14 cellular contexts compared by ENCODE assay signal in genomic region chr1:169163059-169163458, GRCh38. TPM values are rescaled to one million over a fixed set of nuclear protein-coding genes. Genes with fewer than 3 reads are reported as not detected.
DNase-seq lines count a peak whose midpoint lies in the region; ATAC-seq and TF ChIP-seq lines count a peak whose summit lies in the region.
"Had no signal": no experiment of that assay in that cellular context is flagged by ENCODE, and none has a peak within 500 bp of the region (broad histone marks: within the 10 kb centered on the region; RNA-seq: fewer than 3 reads in every experiment).

No MANE protein-coding gene starts in this region.

- H3K27ac ChIP-seq in OCI-LY3 (ENCODE audit: low read length) (peak overlapping the region; percentile 87), foreskin keratinocyte (no peak overlapping the region)
- H3K27ac ChIP-seq: PC-9, vagina had no signal

- H3K27me3 ChIP-seq in OCI-LY3 (ENCODE audit: low read depth, low read length) (no peaks in the 10 kb centered on the region), foreskin keratinocyte (no peaks in the 10 kb centered on the region)
- H3K27me3 ChIP-seq: vagina had no signal

- H3K36me3 Mint-ChIP-seq in naive thymus-derived CD8-positive, alpha-beta T cell: peaks cover 0 to 11% (median 6%) of the 10 kb centered on the region in 3 donors

- H3K4me3 ChIP-seq in OCI-LY3 (ENCODE audit: low read length): peak overlapping the region; percentile 58
- H3K4me3 ChIP-seq: PC-9, vagina had no signal

- no peaks in the 10 kb centered on the region for H3K36me3 ChIP-seq in OCI-LY3 (replicated peaks; ENCODE audit: low read depth, low read length)
- H3K36me3 ChIP-seq: vagina had no signal

- no peak overlapping the region for H2AFZ ChIP-seq in OCI-LY3 (ENCODE audit: low read depth, low read length)
- H2AFZ ChIP-seq: PC-9 had no signal

- peak overlapping the region; percentile 52 for H3K9ac ChIP-seq in OCI-LY3 (ENCODE audit: low read length)

- ATAC-seq in GM19351 (IDR thresholded peaks at IDR 0.05; ENCODE audit: unreplicated experiment): peak; percentile 47
- peak; percentile 79 for ATAC-seq in foreskin keratinocyte
- ATAC-seq in HG02938 (IDR thresholded peaks at IDR 0.05; ENCODE audit: unreplicated experiment): no peak
- ATAC-seq in naive thymus-derived CD8-positive, alpha-beta T cell: no peak

- H3K4me1 Mint-ChIP-seq in naive thymus-derived CD8-positive, alpha-beta T cell: no peaks in the 10 kb centered on the region

- peak overlapping the region; percentile 79 for H3K4me2 ChIP-seq in OCI-LY3 (ENCODE audit: low read length)
- H3K4me2 ChIP-seq: PC-9 had no signal

- H3K9me3 Mint-ChIP-seq in naive thymus-derived CD8-positive, alpha-beta T cell: no peaks in the 10 kb centered on the region
- H3K9me3 Mint-ChIP-seq: dendritic cell treated with granulocyte-macrophage colony-stimulating factor and Interleukin-4, amounts not matched to agents 40 ng/mL and 50 ng/mL, for 4 days; HFFc6 had no signal

- POLR2A ChIA-PET in naive thymus-derived CD8-positive, alpha-beta T cell (lab: Charles Lee): no interaction called here

- no peaks in the 10 kb centered on the region for H3K9me3 ChIP-seq in OCI-LY3 (ENCODE audit: insufficient read depth, low read length)
- H3K9me3 ChIP-seq: vagina had no signal

- H3K79me2 ChIP-seq in OCI-LY3 (ENCODE audit: low read length): no peaks in the 10 kb centered on the region

- no peak overlapping the region for H3K27ac Mint-ChIP-seq in naive thymus-derived CD8-positive, alpha-beta T cell
- H3K27ac Mint-ChIP-seq: dendritic cell treated with granulocyte-macrophage colony-stimulating factor and Interleukin-4, amounts not matched to agents 40 ng/mL and 50 ng/mL, for 4 days; HFFc6 had no signal

- TF ChIP-seq CTCF in OCI-LY3 (IDR thresholded peaks at IDR 0.05; ENCODE audit: low read depth, low read length) (no peak), foreskin keratinocyte (conservative IDR thresholded peaks at IDR 0.05) (no peak)

- H3K4me3 Mint-ChIP-seq in naive thymus-derived CD8-positive, alpha-beta T cell: no peak overlapping the region
- H3K4me3 Mint-ChIP-seq: dendritic cell treated with granulocyte-macrophage colony-stimulating factor and Interleukin-4, amounts not matched to agents 40 ng/mL and 50 ng/mL, for 4 days; HFFc6 had no signal

- no peaks in the 10 kb centered on the region for H4K20me1 ChIP-seq in OCI-LY3 (ENCODE audit: insufficient read depth, low read length)

- H3K4me1 ChIP-seq in OCI-LY3 (ENCODE audit: low read length) (peaks cover 54% of the 10 kb centered on the region), foreskin keratinocyte (peaks cover 17% of the 10 kb centered on the region)
- H3K4me1 ChIP-seq: vagina had no signal

- DNase-seq in NCI-H446 treated with DMSO at 0.1 percent for 48 hours (lab: John Stamatoyannopoulos, UW) (peak; percentile 27), NCI-H446 (lab: John Stamatoyannopoulos, UW) (no peak), foreskin keratinocyte (peak; percentile 41 to 56)
- DNase-seq in naive thymus-derived CD8-positive, alpha-beta T cell: no peak
- DNase-seq in activated effector memory CD4-positive, alpha-beta T cell treated with Interleukin-2 at 50 U/mL for 16 hours: no peak
- DNase-seq: activated gamma-delta T cell treated with Interleukin-2 at 50 U/mL for 16 hours, HFFc6, NCI-H2081 had no signal

- H3K27me3 Mint-ChIP-seq in naive thymus-derived CD8-positive, alpha-beta T cell: no peaks in the 10 kb centered on the region
- H3K27me3 Mint-ChIP-seq: dendritic cell treated with granulocyte-macrophage colony-stimulating factor and Interleukin-4, amounts not matched to agents 40 ng/mL and 50 ng/mL, for 4 days had no signal

RNA-seq across cellular contexts. Expression of gene ATP1B1, which starts 56.6 kb away (rescaled TPM):
- 35.8 and 36.3 TPM in 2 replicates for total RNA-seq in foreskin keratinocyte
- polyA plus RNA-seq in foreskin keratinocyte: 18.8 and 20.0 TPM in 2 replicates
- total RNA-seq in naive thymus-derived CD8-positive, alpha-beta T cell: 1 to 10 TPM; 1.4 to 1.8 TPM
- polyA plus RNA-seq in naive thymus-derived CD8-positive, alpha-beta T cell: under 1 TPM; 0.62 to 0.97 (median 0.66) TPM

Comparison
In these comparisons a context has a peak if more than half of its experiments do, and no peak if none do; other contexts are left out.
1. DNase-seq: peak in NCI-H446 treated with DMSO at 0.1 percent for 48 hours (single experiment) and foreskin keratinocyte (2 of 2); none in NCI-H446 (0 of 2), naive thymus-derived CD8-positive, alpha-beta T cell (0 of 10) and activated effector memory CD4-positive, alpha-beta T cell treated with Interleukin-2 at 50 U/mL for 16 hours (single experiment).
2. ATAC-seq: peak in GM19351 (single experiment) and foreskin keratinocyte (single experiment); none in HG02938 (single experiment) and naive thymus-derived CD8-positive, alpha-beta T cell (0 of 2).
3. RNA of gene ATP1B1, which starts 56.6 kb away (total RNA-seq): 35.8 to 36.3 TPM in foreskin keratinocyte; 1.4 to 1.8 TPM in naive thymus-derived CD8-positive, alpha-beta T cell; every median in the first group is over 10 times any median in the second.